In genomic region chr6:13048113-13048512, GRCh38 we compare ENCODE assay signal across 15 cellular contexts.
"Had no signal": no experiment of that assay in that cellular context is flagged by ENCODE, and none has a peak within 500 bp of the region (broad histone marks: within the 10 kb centered on the region; RNA-seq: fewer than 3 reads in every experiment).

No MANE protein-coding gene starts in this region.

- ATAC-seq: activated naive CD4-positive, alpha-beta T cell treated with anti-CD3 and anti-CD28 coated beads, Interleukin-2, amount 50 U/mL, for 72 hours; left lung; stimulated activated naive B cell treated with anti-CD40 and anti-IgM and Interleukin-4, amounts not matched to agents 10 μg/mL and 1 μg/mL and 100 μg/mL, for 72 hours; upper lobe of right lung had no signal

- H3K4me1 ChIP-seq: adrenal gland, left lung, spleen, upper lobe of right lung had no signal

- H3K27ac ChIP-seq: adrenal gland, hepatocyte, left lung, spleen, upper lobe of right lung had no signal

- H3K9me3 ChIP-seq: adrenal gland, left lung, spleen, upper lobe of right lung had no signal

- H3K36me3 ChIP-seq: adrenal gland, left lung, spleen, upper lobe of right lung had no signal

- H3K27me3 ChIP-seq: adrenal gland, hepatocyte, left lung, spleen, upper lobe of right lung had no signal

- H3K4me3 ChIP-seq: adrenal gland, hepatocyte, left lung, spleen, upper lobe of right lung had no signal

- DNase-seq: activated CD4-positive, alpha-beta T cell treated with anti-CD3 and anti-CD28 coated beads, Interleukin-2, amount 50 U/mL, for 48 hours; activated gamma-delta T cell treated with Interleukin-2 at 50 U/mL for 16 hours; activated T-cell treated with anti-CD3 and anti-CD28 coated beads for 4 hours; adrenal gland; caudate nucleus; kidney; left lung; occipital lobe; retina; spleen; stimulated activated naive B cell treated with anti-CD40 and anti-IgM and Interleukin-4, amounts not matched to agents 10 μg/mL and 1 μg/mL and 100 μg/mL, for 72 hours; T-helper 2 cell; upper lobe of right lung had no signal
